28 cellular contexts compared by ENCODE assay signal in the genomic region with DNA sequence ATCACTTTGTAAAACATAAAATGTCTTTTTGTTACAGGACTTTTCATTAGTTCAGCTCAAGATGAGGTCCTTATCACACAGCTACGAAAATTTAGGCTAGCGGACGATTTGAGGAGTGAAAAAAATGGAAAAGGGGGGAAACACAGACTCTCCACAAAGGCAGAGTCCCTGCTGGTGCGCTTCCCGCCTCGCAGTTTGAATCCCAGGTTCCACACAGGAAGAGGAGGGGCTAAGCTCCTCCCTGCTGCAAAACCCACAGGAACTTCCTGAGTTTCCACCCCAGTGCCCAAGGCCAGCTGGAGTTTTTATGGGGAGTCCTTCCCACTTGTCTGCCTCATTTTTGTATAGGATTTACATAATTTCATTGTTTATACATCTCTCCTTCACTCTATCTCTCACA. TPM values are rescaled to one million over a fixed set of nuclear protein-coding genes. Genes with fewer than 3 reads are reported as not detected.
DNase-seq lines count a peak whose midpoint lies in the region; ATAC-seq, FAIRE-seq and TF ChIP-seq lines count a peak whose summit lies in the region.
"Had no signal": no experiment of that assay in that cellular context is flagged by ENCODE, and none has a peak within 500 bp of the region (broad histone marks: within the 10 kb centered on the region; RNA-seq: fewer than 3 reads in every experiment).

No MANE protein-coding gene starts in this region.

- H3K9me3 ChIP-seq in DND-41 (ENCODE audit: insufficient read depth, low read length, severe bottlenecking) = no peaks in the 10 kb centered on the region
- 0 out of 2 replicates have a peak, but pooled peaks cover 5% of the 10 kb centered on the region for H3K9me3 ChIP-seq in OCI-LY3 (ENCODE audit: insufficient read depth, low read length)
- H3K9me3 ChIP-seq in kidney (ENCODE audit: control insufficient read depth in 1 of 2, low read length in 2 of 2) = no peaks in the 10 kb centered on the region
- H3K9me3 ChIP-seq in upper lobe of left lung = no peaks in the 10 kb centered on the region
- no peaks in the 10 kb centered on the region for H3K9me3 ChIP-seq in smooth muscle cell (replicated peaks; ENCODE audit: low read depth)
- H3K9me3 ChIP-seq: colonic mucosa, HAP-1 had no signal

- 84 to 90% methylated on average over 6 of the region's 6 CpGs for WGBS in upper lobe of left lung, 2 donors
- 92% methylated on average over 6 of the region's 6 CpGs for WGBS in smooth muscle cell (ENCODE audit: low lambda C conversion rate)

- H3K4me2 ChIP-seq in DND-41 (ENCODE audit: insufficient read depth, low read length) = no peak overlapping the region
- H3K4me2 ChIP-seq in OCI-LY3 (ENCODE audit: low read length) = peak overlapping the region; percentile 83
- H3K4me2 ChIP-seq in smooth muscle cell = no peak overlapping the region

- H3K9ac ChIP-seq in DND-41 (ENCODE audit: low read depth, low read length) = no peak overlapping the region
- peak overlapping the region; percentile 95 for H3K9ac ChIP-seq in OCI-LY3 (ENCODE audit: low read length)
- H3K9ac ChIP-seq in kidney (ENCODE audit: low read length in 2 of 2) = no peak overlapping the region
- H3K9ac ChIP-seq in smooth muscle cell (ENCODE audit: low read depth) = no peak overlapping the region

- no peak for TF ChIP-seq POLR2A in upper lobe of left lung (IDR thresholded peaks at IDR 0.05)

- H4K20me1 ChIP-seq in DND-41 (ENCODE audit: insufficient read depth, low read length) (no peaks in the 10 kb centered on the region), OCI-LY3 (ENCODE audit: insufficient read depth, low read length) (no peaks in the 10 kb centered on the region), smooth muscle cell (ENCODE audit: low read depth) (no peaks in the 10 kb centered on the region)

- peak; percentile 56 for DNase-seq in DND-41
- DNase-seq in kidney = peak; percentile 30
- DNase-seq in NCI-H2196 treated with DMSO at 0.1 percent for 48 hours (lab: John Stamatoyannopoulos, UW; ENCODE audit: unreplicated experiment) = no peak
- no peak for DNase-seq in upper lobe of left lung
- no peak for DNase-seq in smooth muscle cell (lab: John Stamatoyannopoulos, UW; ENCODE audit: unreplicated experiment)
- DNase-seq in HuH-7 (ENCODE audit: low spot score) = no peak
- DNase-seq: activated CD4-positive, alpha-beta T cell treated with anti-CD3 and anti-CD28 coated beads, Interleukin-2, amount 50 U/mL, for 48 hours; activated CD8-positive, alpha-beta memory T cell treated with anti-CD3 and anti-CD28 coated beads, Interleukin-2, amount 50 U/mL, for 4 hours; colonic mucosa; COR-L47; effector memory CD4-positive, alpha-beta T cell; EL; erythroblast; foreskin fibroblast; heart left ventricle; IMR-90; mesenchymal stem cell; naive B cell; NCI-H2171 treated with DMSO at 0.1 percent for 48 hours; stimulated activated CD4-positive, alpha-beta T cell treated with anti-CD3 and anti-CD28 coated beads, Interleukin-2, amount 100 ng/mL, for 48 hours had no signal

- H3K27me3 ChIP-seq in DND-41 (ENCODE audit: insufficient read depth, low read length, poor library complexity) (no peaks in the 10 kb centered on the region), OCI-LY3 (ENCODE audit: low read depth, low read length) (no peaks in the 10 kb centered on the region), upper lobe of left lung (no peaks in the 10 kb centered on the region), smooth muscle cell (ENCODE audit: low read depth) (no peaks in the 10 kb centered on the region)
- H3K27me3 ChIP-seq: colonic mucosa, heart left ventricle had no signal

- intact Hi-C loops in kidney (cut with DNase I) = no loop called here

- FAIRE-seq in kidney (lab: Jason Lieb, UNC) = no peak

- no peak for TF ChIP-seq EP300 in upper lobe of left lung (IDR thresholded peaks at IDR 0.05)

- H2AFZ ChIP-seq in DND-41 (ENCODE audit: low read depth, low read length) (no peak overlapping the region; the same call in 1 of the 2 replicates), OCI-LY3 (ENCODE audit: low read depth, low read length) (no peak overlapping the region), smooth muscle cell (ENCODE audit: low read depth) (no peak overlapping the region)

- H3K4me3 ChIP-seq in DND-41 (ENCODE audit: low read depth in 1 of 2, low read length in 2 of 2) (no peak overlapping the region), OCI-LY3 (ENCODE audit: low read length) (peak overlapping the region; percentile 65), kidney (ENCODE audit: low read length in 2 of 2) (no peak overlapping the region), upper lobe of left lung (no peak overlapping the region), smooth muscle cell (no peak overlapping the region)
- H3K4me3 ChIP-seq: colonic mucosa, HAP-1, heart left ventricle had no signal

- H3K4me1 ChIP-seq in DND-41 (ENCODE audit: insufficient read depth, low read length) (no peaks in the 10 kb centered on the region), OCI-LY3 (ENCODE audit: low read length) (peaks cover 96% of the 10 kb centered on the region), kidney (ENCODE audit: control insufficient read depth in 1 of 2, insufficient read depth in 1 of 2, low read depth in 1 of 2, low read length in 2 of 2) (no peaks in the 10 kb centered on the region), upper lobe of left lung (peaks cover 0 to 6% (median 0%) of the 10 kb centered on the region in 4 donors), smooth muscle cell (ENCODE audit: low read depth) (no peaks in the 10 kb centered on the region)
- H3K4me1 ChIP-seq: colonic mucosa, HAP-1, heart left ventricle had no signal

- no peaks in the 10 kb centered on the region for H3K79me2 ChIP-seq in DND-41 (ENCODE audit: insufficient read depth, low read length)
- H3K79me2 ChIP-seq in OCI-LY3 (ENCODE audit: low read length) = no peaks in the 10 kb centered on the region
- H3K79me2 ChIP-seq in smooth muscle cell (ENCODE audit: low read depth) = no peaks in the 10 kb centered on the region

- no peak for TF ChIP-seq CTCF in DND-41 (IDR thresholded peaks at IDR 0.05; ENCODE audit: borderline replicate concordance, extremely low read depth, low read length, poor library complexity, severe bottlenecking)
- no peak for TF ChIP-seq CTCF in OCI-LY3 (IDR thresholded peaks at IDR 0.05; ENCODE audit: low read depth, low read length)
- no peak for TF ChIP-seq CTCF in kidney (IDR thresholded peaks at IDR 0.05; ENCODE audit: borderline replicate concordance, extremely low read depth, insufficient read depth)
- no peak for TF ChIP-seq CTCF in upper lobe of left lung (IDR thresholded peaks at IDR 0.05)
- no peak for TF ChIP-seq CTCF in smooth muscle cell (IDR thresholded peaks at IDR 0.05; ENCODE audit: borderline replicate concordance, insufficient read depth, poor library complexity, severe bottlenecking)

- H3K27ac ChIP-seq in DND-41 (ENCODE audit: low read length) = no peak overlapping the region
- H3K27ac ChIP-seq in OCI-LY3 (ENCODE audit: low read length) = peak overlapping the region; percentile 95
- H3K27ac ChIP-seq in kidney (ENCODE audit: low read depth in 2 of 2, low read length in 2 of 2) = no peak overlapping the region
- H3K27ac ChIP-seq in upper lobe of left lung = no peak overlapping the region
- no peak overlapping the region for H3K27ac ChIP-seq in smooth muscle cell (ENCODE audit: low read depth)
- H3K27ac ChIP-seq: colonic mucosa, heart left ventricle had no signal

- ATAC-seq in DND-41 (ENCODE audit: insufficient read depth, low read depth) (peak; percentile 17; the same call in 1 of the 3 replicates), HG02763 (IDR thresholded peaks at IDR 0.05; ENCODE audit: unreplicated experiment) (peak; percentile 12), upper lobe of left lung (ENCODE audit: low FRiP score in 2 of 2) (no peak)
- ATAC-seq: activated T-helper 17 cell treated with anti-CD3 and anti-CD28 coated beads, Interleukin-2, amount 50 U/mL, for 72 hours; heart left ventricle; stimulated activated effector memory CD8-positive, alpha-beta T cell treated with anti-CD3 and anti-CD28 coated beads, Interleukin-12 subunit alpha, Interleukin-12 subunit beta, amount 100 ng/mL, for 72 hours had no signal

- H3K36me3 ChIP-seq in DND-41 (ENCODE audit: insufficient read depth, low read length) = no peaks in the 10 kb centered on the region
- peaks cover 19% of the 10 kb centered on the region for H3K36me3 ChIP-seq in OCI-LY3 (replicated peaks; ENCODE audit: low read depth, low read length)
- no peaks in the 10 kb centered on the region for H3K36me3 ChIP-seq in kidney (ENCODE audit: control insufficient read depth in 1 of 2, insufficient read depth in 2 of 2, low read length in 2 of 2)
- no peaks in the 10 kb centered on the region for H3K36me3 ChIP-seq in upper lobe of left lung
- no peaks in the 10 kb centered on the region for H3K36me3 ChIP-seq in smooth muscle cell (ENCODE audit: low read depth)
- H3K36me3 ChIP-seq: colonic mucosa, HAP-1, heart left ventricle had no signal

- H3F3A ChIP-seq in smooth muscle cell (ENCODE audit: low read depth) = no peaks in the 10 kb centered on the region

RNA-seq across cellular contexts. Expression of gene ADAM29, which starts 11.2 kb away (rescaled TPM):
- not detected for total RNA-seq in kidney
- polyA plus RNA-seq in kidney (ENCODE audit: insufficient read depth, low read depth, low replicate concordance) = not detected
- not detected for total RNA-seq in upper lobe of left lung
- not detected in 2 replicates for total RNA-seq in smooth muscle cell
- not detected in 2 replicates for polyA plus RNA-seq in smooth muscle cell
- total RNA-seq: activated T-helper 17 cell treated with anti-CD3 and anti-CD28 coated beads, Interleukin-2, amount 50 U/mL, for 72 hours; colonic mucosa; heart left ventricle; IMR-90; omental fat pad; renal cortical epithelial cell had no signal
- polyA plus RNA-seq: BJ, heart left ventricle, IMR-90 had no signal

Comparison
In these comparisons a context has a peak if more than half of its experiments do, and no peak if none do; other contexts are left out.
1. ATAC-seq: peak in DND-41 (single experiment) and HG02763 (single experiment); none in upper lobe of left lung (0 of 2).
2. DNase-seq: peak in DND-41 (single experiment) and kidney (single experiment); none in NCI-H2196 treated with DMSO at 0.1 percent for 48 hours (single experiment), upper lobe of left lung (0 of 2), smooth muscle cell (single experiment) and HuH-7 (single experiment).